8 cellular contexts compared by ENCODE assay signal in the genomic region with DNA sequence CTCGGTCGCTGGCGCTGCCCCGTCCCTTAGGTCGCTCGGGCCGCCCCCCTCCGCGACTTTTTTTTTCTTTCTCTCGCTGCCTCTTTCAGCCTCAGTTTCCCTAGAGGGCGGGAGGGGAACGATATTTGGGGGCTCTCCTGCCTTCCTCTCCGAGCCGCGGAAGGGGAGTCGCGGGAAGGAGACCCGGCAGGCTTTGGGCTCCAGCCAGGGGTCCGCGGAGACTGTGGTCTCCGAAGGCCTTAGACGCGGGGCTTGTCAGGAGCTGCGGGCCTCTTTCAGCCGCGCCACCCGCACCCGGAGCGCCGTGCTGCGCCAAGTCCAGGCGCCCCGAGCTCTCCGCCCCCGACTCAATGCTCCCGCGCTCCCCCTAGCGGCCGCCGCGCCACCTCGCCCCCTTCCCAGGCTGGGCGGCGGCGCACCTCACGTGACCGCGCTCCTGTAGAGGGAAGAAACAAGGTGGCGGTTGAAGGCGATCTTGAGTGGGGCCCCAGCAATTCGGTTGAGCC. TPM values are rescaled to one million over a fixed set of nuclear protein-coding genes. Genes with fewer than 3 reads are reported as not detected.
DNase-seq lines count a peak whose midpoint lies in the region; TF ChIP-seq lines count a peak whose summit lies in the region.

A gene (plus strand): TSS at position 427 of the 506 bp plus-strand sequence. CDS start 14,010 bp downstream, outside the sequence.

- H3K4me1 ChIP-seq in CD8-positive, alpha-beta memory T cell (ENCODE audit: insufficient read depth, low read length) = peaks cover 21% of the 10 kb centered on the region
- H3K4me1 ChIP-seq in HUES48 (ENCODE audit: control insufficient read depth, insufficient read depth, low read length) (no peaks in the 10 kb centered on the region), OCI-LY3 (ENCODE audit: low read length) (peaks cover 11% of the 10 kb centered on the region)

- H3K27ac Mint-ChIP-seq in CD8-positive, alpha-beta memory T cell = peak within 1 kb of the TSS; percentile 75 to 97 (median 87)

- peak within 1 kb of the TSS; percentile 84 for H2AFZ ChIP-seq in OCI-LY3 (ENCODE audit: low read depth, low read length)

- DNase-seq in CD8-positive, alpha-beta memory T cell = peak; percentile 83 to 89 (median 84)
- peak; percentile 94 for DNase-seq in GM20000 (ENCODE audit: low spot score)
- DNase-seq in activated T-cell treated with anti-CD3 and anti-CD28 coated beads for 1 hour (ENCODE audit: low read depth) = peak; percentile 83
- no peak for DNase-seq in epithelial cell of prostate (ENCODE audit: low read depth, low spot score)
- peak; percentile 90 for DNase-seq in mucosa of gallbladder (ENCODE audit: low spot score)
- peak; percentile 86 for DNase-seq in stimulated activated CD8-positive, alpha-beta memory T cell treated with anti-CD3 and anti-CD28 coated beads, Interleukin-4, amount 100 ng/mL, for 24 hours (ENCODE audit: low read depth)

- H3K36me3 Mint-ChIP-seq in CD8-positive, alpha-beta memory T cell = peaks cover 0 to 16% (median 2%) of the 10 kb centered on the region in 3 donors

- H3K79me2 ChIP-seq in OCI-LY3 (ENCODE audit: low read length) = peaks cover 12% of the 10 kb centered on the region

- peak within 1 kb of the TSS; percentile 93 for H3K4me3 ChIP-seq in CD8-positive, alpha-beta memory T cell (ENCODE audit: low read length)
- H3K4me3 ChIP-seq in HUES48 (ENCODE audit: low read depth, low read length) = peak within 1 kb of the TSS; percentile 95
- peak within 1 kb of the TSS; percentile 85 for H3K4me3 ChIP-seq in OCI-LY3 (ENCODE audit: low read length)

- CTCF ChIA-PET in CD8-positive, alpha-beta memory T cell (lab: Charles Lee) = interaction anchor here (0.7 to 3.9 kb wide), 12 partner anchors 8 to 331 kb away, joined by 3 to 45 read pairs (median 3); no protein-coding TSS in a partner anchor

- POLR2A ChIA-PET in CD8-positive, alpha-beta memory T cell (lab: Charles Lee) = interaction anchor here (0.6 kb wide), 1 partner anchor 101 kb away, joined by 3 read pairs; no protein-coding TSS in a partner anchor

- no peaks in the 10 kb centered on the region for H3K9me3 ChIP-seq in CD8-positive, alpha-beta memory T cell (ENCODE audit: low read length)
- H3K9me3 ChIP-seq in HUES48 (ENCODE audit: control insufficient read depth, insufficient read depth, low read length) (no peaks in the 10 kb centered on the region), OCI-LY3 (ENCODE audit: insufficient read depth, low read length) (no peaks in the 10 kb centered on the region)

- H3K27ac ChIP-seq in CD8-positive, alpha-beta memory T cell (ENCODE audit: low read depth, low read length) = peak within 1 kb of the TSS; percentile 70
- H3K27ac ChIP-seq in HUES48 (ENCODE audit: low read depth, low read length) (peak within 1 kb of the TSS; percentile 51), OCI-LY3 (ENCODE audit: low read length) (no peak within 1 kb of the TSS), epithelial cell of prostate (peak within 1 kb of the TSS; percentile 20)

- H3K36me3 ChIP-seq in CD8-positive, alpha-beta memory T cell (ENCODE audit: insufficient read depth, low read length) = no peaks in the 10 kb centered on the region
- H3K36me3 ChIP-seq in HUES48 (ENCODE audit: control insufficient read depth, insufficient read depth, low read length) (no peaks in the 10 kb centered on the region), OCI-LY3 (replicated peaks; ENCODE audit: low read depth, low read length) (no peaks in the 10 kb centered on the region)

- H3K9ac ChIP-seq in HUES48 (ENCODE audit: low read depth, low read length) (peak within 1 kb of the TSS; percentile 57), OCI-LY3 (ENCODE audit: low read length) (peak within 1 kb of the TSS; percentile 61)

- H4K20me1 ChIP-seq in OCI-LY3 (ENCODE audit: insufficient read depth, low read length) = no peaks in the 10 kb centered on the region

- H3K27me3 Mint-ChIP-seq in CD8-positive, alpha-beta memory T cell = peaks cover 0 to 2% of the 10 kb centered on the region in 2 donors

- no peaks in the 10 kb centered on the region for H3K27me3 ChIP-seq in CD8-positive, alpha-beta memory T cell (ENCODE audit: insufficient read depth, low read length, poor library complexity, severe bottlenecking)
- peaks cover 6% of the 10 kb centered on the region for H3K27me3 ChIP-seq in HUES48 (ENCODE audit: control insufficient read depth, insufficient read depth, low read length)
- no peaks in the 10 kb centered on the region for H3K27me3 ChIP-seq in OCI-LY3 (ENCODE audit: low read depth, low read length)

- H3K4me1 Mint-ChIP-seq in CD8-positive, alpha-beta memory T cell = peaks cover 31 to 48% (median 43%) of the 10 kb centered on the region in 3 donors

- TF ChIP-seq CTCF in GM20000 (IDR thresholded peaks at IDR 0.05; ENCODE audit: extremely low read depth, missing control alignments) = peak; percentile 94
- TF ChIP-seq CTCF in OCI-LY3 (IDR thresholded peaks at IDR 0.05; ENCODE audit: low read depth, low read length) = peak; percentile 74

- peak within 1 kb of the TSS; percentile 87 to 98 (median 89) for H3K4me3 Mint-ChIP-seq in CD8-positive, alpha-beta memory T cell

- no peaks in the 10 kb centered on the region for H3K9me3 Mint-ChIP-seq in CD8-positive, alpha-beta memory T cell

- peak within 1 kb of the TSS; percentile 88 for H3K4me2 ChIP-seq in OCI-LY3 (ENCODE audit: low read length)

RNA-seq across cellular contexts. Expression of the gene that starts here (rescaled TPM):
- total RNA-seq in CD8-positive, alpha-beta memory T cell = 10 to 100 TPM; 16.2 to 17.6 TPM
- polyA plus RNA-seq in CD8-positive, alpha-beta memory T cell = 11.0 TPM
- total RNA-seq in mucosa of gallbladder = 22.9 TPM
